ENCODE assay signal across 22 cellular contexts in genomic region chr16:64481497-64481896, GRCh38.
"Had no signal": no experiment of that assay in that cellular context is flagged by ENCODE, and none has a peak within 500 bp of the region (broad histone marks: within the 10 kb centered on the region; RNA-seq: fewer than 3 reads in every experiment).

No MANE protein-coding gene starts in this region.

- H3K27ac ChIP-seq: cardiac muscle cell, esophagus muscularis mucosa, gastroesophageal sphincter, heart left ventricle, left ventricle myocardium inferior, pancreas, right lobe of liver, stomach, vagina had no signal

- H3K27me3 ChIP-seq: cardiac muscle cell, esophagus muscularis mucosa, gastroesophageal sphincter, heart left ventricle, pancreas, right lobe of liver, stomach, vagina had no signal

- H3K36me3 Mint-ChIP-seq: activated naive CD8-positive, alpha-beta T cell treated with anti-CD3 and anti-CD28 coated beads for 36 hours; naive B cell; stimulated activated effector memory CD8-positive, alpha-beta T cell treated with anti-CD3 and anti-CD28 coated beads, Interleukin-12 subunit alpha, Interleukin-12 subunit beta, amount 100 ng/mL, for 72 hours; WTC11 had no signal

- H3K9me3 ChIP-seq: esophagus muscularis mucosa, gastroesophageal sphincter, mucosa of descending colon, pancreas, right lobe of liver, stomach, vagina had no signal

- H3K4me3 ChIP-seq: cardiac muscle cell, esophagus muscularis mucosa, gastroesophageal sphincter, heart left ventricle, left ventricle myocardium inferior, mucosa of descending colon, pancreas, right lobe of liver, stomach, vagina had no signal

- ATAC-seq: activated CD4-positive, alpha-beta T cell treated with anti-CD3 and anti-CD28 coated beads for 36 hours; gastroesophageal sphincter; heart left ventricle; mucosa of descending colon; pancreas; right lobe of liver; stimulated activated effector memory CD8-positive, alpha-beta T cell treated with anti-CD3 and anti-CD28 coated beads, Interleukin-12 subunit alpha, Interleukin-12 subunit beta, amount 100 ng/mL, for 72 hours; WTC11 had no signal

- DNase-seq: activated CD4-positive, alpha-beta T cell treated with anti-CD3 and anti-CD28 coated beads for 36 hours; activated CD4-positive, alpha-beta T cell treated with anti-CD3 and anti-CD28 coated beads, Interleukin-2, amount 50 U/mL, for 48 hours; activated naive CD8-positive, alpha-beta T cell treated with anti-CD3 and anti-CD28 coated beads for 36 hours; amniotic stem cell; effector CD8-positive, alpha-beta T cell; heart left ventricle; left ventricle myocardium inferior; mammary epithelial cell; mucosa of descending colon; naive B cell; pancreas; right lobe of liver; stimulated activated CD4-positive, alpha-beta T cell treated with anti-CD3 and anti-CD28 coated beads, Interleukin-4, amount 100 ng/mL, for 24 hours; stomach; trophoblast cell had no signal

- H3K4me1 Mint-ChIP-seq: activated CD4-positive, alpha-beta T cell treated with anti-CD3 and anti-CD28 coated beads for 36 hours; activated naive CD8-positive, alpha-beta T cell treated with anti-CD3 and anti-CD28 coated beads for 36 hours; naive B cell; stimulated activated effector memory CD8-positive, alpha-beta T cell treated with anti-CD3 and anti-CD28 coated beads, Interleukin-12 subunit alpha, Interleukin-12 subunit beta, amount 100 ng/mL, for 72 hours had no signal

- H3K4me3 Mint-ChIP-seq: activated CD4-positive, alpha-beta T cell treated with anti-CD3 and anti-CD28 coated beads for 36 hours; activated naive CD8-positive, alpha-beta T cell treated with anti-CD3 and anti-CD28 coated beads for 36 hours; dendritic cell treated with granulocyte-macrophage colony-stimulating factor and Interleukin-4, amounts not matched to agents 40 ng/mL and 50 ng/mL, for 4 days; stimulated activated effector memory CD8-positive, alpha-beta T cell treated with anti-CD3 and anti-CD28 coated beads, Interleukin-12 subunit alpha, Interleukin-12 subunit beta, amount 100 ng/mL, for 72 hours; WTC11 had no signal

- H3K27me3 Mint-ChIP-seq: activated CD4-positive, alpha-beta T cell treated with anti-CD3 and anti-CD28 coated beads for 36 hours; activated naive CD8-positive, alpha-beta T cell treated with anti-CD3 and anti-CD28 coated beads for 36 hours; dendritic cell treated with granulocyte-macrophage colony-stimulating factor and Interleukin-4, amounts not matched to agents 40 ng/mL and 50 ng/mL, for 4 days; naive B cell had no signal

- H3K27ac Mint-ChIP-seq: activated CD4-positive, alpha-beta T cell treated with anti-CD3 and anti-CD28 coated beads for 36 hours; activated naive CD8-positive, alpha-beta T cell treated with anti-CD3 and anti-CD28 coated beads for 36 hours; dendritic cell treated with granulocyte-macrophage colony-stimulating factor and Interleukin-4, amounts not matched to agents 40 ng/mL and 50 ng/mL, for 4 days; naive B cell; stimulated activated effector memory CD8-positive, alpha-beta T cell treated with anti-CD3 and anti-CD28 coated beads, Interleukin-12 subunit alpha, Interleukin-12 subunit beta, amount 100 ng/mL, for 72 hours; WTC11 had no signal

- H3K9me3 Mint-ChIP-seq: dendritic cell treated with granulocyte-macrophage colony-stimulating factor and Interleukin-4, amounts not matched to agents 40 ng/mL and 50 ng/mL, for 4 days; WTC11 had no signal

- H3K4me1 ChIP-seq: vagina had no signal

- H3K36me3 ChIP-seq: cardiac muscle cell, esophagus muscularis mucosa, gastroesophageal sphincter, heart left ventricle, left ventricle myocardium inferior, pancreas, right lobe of liver, stomach, vagina had no signal
